ENCODE assay signal across 1 cellular context in the genomic region with DNA sequence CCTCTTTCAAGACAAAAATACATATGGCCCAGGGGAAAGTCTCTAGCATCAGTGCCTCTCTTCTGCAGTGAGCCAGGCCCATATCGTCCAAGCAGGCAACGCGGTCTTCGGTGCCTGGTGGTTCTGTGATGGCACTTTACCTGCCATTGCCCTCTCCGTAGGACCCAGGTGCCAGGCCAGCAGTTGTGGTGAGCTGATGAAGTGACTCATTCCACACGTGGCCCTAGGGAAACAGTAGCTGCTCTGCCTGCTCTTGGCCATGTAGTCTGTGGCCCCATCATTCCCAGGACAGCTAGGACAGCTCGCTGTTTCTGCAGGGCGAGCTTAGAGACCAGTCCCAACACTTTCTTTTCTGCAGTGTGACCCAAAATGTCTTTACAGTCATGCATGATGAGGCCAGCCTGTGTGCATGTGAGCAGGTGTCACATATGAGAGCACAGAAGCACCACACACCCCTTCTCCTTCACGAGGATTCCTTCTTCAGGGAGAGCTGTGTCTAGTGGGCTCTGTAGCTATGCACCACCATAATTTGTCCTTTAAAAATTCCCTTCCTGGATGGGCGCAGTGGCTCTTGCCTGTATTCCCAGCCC.
TF ChIP-seq lines count a peak whose summit lies in the region.

No MANE protein-coding gene starts in this region.

TF ChIP-seq in GM12878, 131 proteins besides CTCF, POLR2A, EP300 and RAD21:
- TF ChIP-seq LARP7 (IDR thresholded peaks at IDR 0.05) (no peak), YY1 (IDR thresholded peaks at IDR 0.05; ENCODE audit: low read depth, low read length) (no peak), FOXK2 (IDR thresholded peaks at IDR 0.05) (no peak), RFX5 (IDR thresholded peaks at IDR 0.05; ENCODE audit: low read depth, low read length) (no peak), PAX8 (IDR thresholded peaks at IDR 0.05) (no peak), HDGF (IDR thresholded peaks at IDR 0.05) (no peak), FOXM1 (IDR thresholded peaks at IDR 0.05; ENCODE audit: low read depth, low read length) (no peak), FOS (IDR thresholded peaks at IDR 0.05; ENCODE audit: borderline replicate concordance, extremely low read depth, insufficient read length) (no peak)
TF ChIP-seq in GM12878: peak in this region for 0.
